ENCODE assay signal across 26 cellular contexts in genomic region chr7:127928222-127928621, GRCh38.
"Had no signal": no experiment of that assay in that cellular context is flagged by ENCODE, and none has a peak within 500 bp of the region (broad histone marks: within the 10 kb centered on the region; RNA-seq: fewer than 3 reads in every experiment).

No MANE protein-coding gene starts in this region.

- H3K4me1 ChIP-seq: gastrocnemius medialis, vagina had no signal

- H3K4me3 Mint-ChIP-seq: activated naive CD8-positive, alpha-beta T cell; natural killer cell treated with Interleukin-12 subunit alpha and Interleukin-12 subunit beta and Interleukin-15 and Interleukin-18, amount 100 ng/mL, for 72 hours; stimulated activated effector memory CD8-positive, alpha-beta T cell treated with anti-CD3 and anti-CD28 coated beads, Interleukin-12 subunit alpha, Interleukin-12 subunit beta, amount 100 ng/mL, for 72 hours; T-helper 1 cell treated with Interleukin-12 subunit alpha and Interleukin-12 subunit beta and Interleukin-4 antibody, amounts not matched to agents 30 μg/mL and 1 μg/mL, for 36 hours had no signal

- H3K27ac ChIP-seq: dorsolateral prefrontal cortex, gastrocnemius medialis, left lung, lower lobe of right lung, sigmoid colon, stomach, thyroid gland, upper lobe of left lung, vagina, VCaP had no signal

- DNase-seq: activated CD4-positive, alpha-beta T cell treated with anti-CD3 and anti-CD28 coated beads for 48 hours; activated CD4-positive, alpha-beta T cell treated with anti-CD3 and anti-CD28 coated beads, Interleukin-2, amount 50 U/mL, for 48 hours; activated CD8-positive, alpha-beta memory T cell treated with anti-CD3 and anti-CD28 coated beads for 24 hours; anterior cingulate cortex; dorsolateral prefrontal cortex; effector memory CD4-positive, alpha-beta T cell; erythroblast; gastrocnemius medialis; glutamatergic neuron; left lung; lower lobe of right lung; mesendoderm; sigmoid colon; small intestine; stimulated activated CD4-positive, alpha-beta T cell treated with anti-CD3 and anti-CD28 coated beads, Interleukin-4, amount 100 ng/mL, for 24 hours; stomach; T-helper 9 cell; thyroid gland; upper lobe of left lung had no signal

- H3K9me3 ChIP-seq: gastrocnemius medialis, left lung, lower lobe of right lung, sigmoid colon, stomach, thyroid gland, upper lobe of left lung, vagina had no signal

- ATAC-seq: activated CD4-positive, CD25-positive, alpha-beta regulatory T cell treated with anti-CD3 and anti-CD28 coated beads, Interleukin-2, amount 50 U/mL, for 24 hours; gastrocnemius medialis; left lung; lower lobe of right lung; natural killer cell treated with Interleukin-12 subunit alpha and Interleukin-12 subunit beta and Interleukin-15 and Interleukin-18, amount 100 ng/mL, for 72 hours; stimulated activated effector memory CD8-positive, alpha-beta T cell treated with anti-CD3 and anti-CD28 coated beads, Interleukin-12 subunit alpha, Interleukin-12 subunit beta, amount 100 ng/mL, for 72 hours had no signal

- H3K27me3 Mint-ChIP-seq: activated naive CD8-positive, alpha-beta T cell; natural killer cell treated with Interleukin-12 subunit alpha and Interleukin-12 subunit beta and Interleukin-15 and Interleukin-18, amount 100 ng/mL, for 72 hours had no signal

- H3K4me3 ChIP-seq: dorsolateral prefrontal cortex, gastrocnemius medialis, left lung, lower lobe of right lung, sigmoid colon, stomach, thyroid gland, upper lobe of left lung, vagina had no signal

- H3K9me3 Mint-ChIP-seq: natural killer cell treated with Interleukin-12 subunit alpha and Interleukin-12 subunit beta and Interleukin-15 and Interleukin-18, amount 100 ng/mL, for 72 hours; stimulated activated effector memory CD8-positive, alpha-beta T cell treated with anti-CD3 and anti-CD28 coated beads, Interleukin-12 subunit alpha, Interleukin-12 subunit beta, amount 100 ng/mL, for 72 hours; T-helper 1 cell treated with Interleukin-12 subunit alpha and Interleukin-12 subunit beta and Interleukin-4 antibody, amounts not matched to agents 30 μg/mL and 1 μg/mL, for 36 hours had no signal

- H3K27me3 ChIP-seq: dorsolateral prefrontal cortex, gastrocnemius medialis, left lung, sigmoid colon, stomach, thyroid gland, upper lobe of left lung, vagina had no signal

- H3K36me3 ChIP-seq: thyroid gland had no signal

- H3K27ac Mint-ChIP-seq: natural killer cell treated with Interleukin-12 subunit alpha and Interleukin-12 subunit beta and Interleukin-15 and Interleukin-18, amount 100 ng/mL, for 72 hours; stimulated activated effector memory CD8-positive, alpha-beta T cell treated with anti-CD3 and anti-CD28 coated beads, Interleukin-12 subunit alpha, Interleukin-12 subunit beta, amount 100 ng/mL, for 72 hours; T-helper 1 cell treated with Interleukin-12 subunit alpha and Interleukin-12 subunit beta and Interleukin-4 antibody, amounts not matched to agents 30 μg/mL and 1 μg/mL, for 36 hours had no signal
